Comparison of ENCODE assay signal across 24 cellular contexts in genomic region chr11:75602916-75603315, GRCh38. TPM values are rescaled to one million over a fixed set of nuclear protein-coding genes. Genes with fewer than 3 reads are reported as not detected.
DNase-seq lines count a peak whose midpoint lies in the region; ATAC-seq and TF ChIP-seq lines count a peak whose summit lies in the region.
"Had no signal": no experiment of that assay in that cellular context is flagged by ENCODE, and none has a peak within 500 bp of the region (broad histone marks: within the 10 kb centered on the region; RNA-seq: fewer than 3 reads in every experiment).

No MANE protein-coding gene starts in this region.

- H3K36me3 Mint-ChIP-seq in chondrocyte (ENCODE audit: low read depth): peaks cover 16% of the 10 kb centered on the region
- no peaks in the 10 kb centered on the region for H3K36me3 Mint-ChIP-seq in stimulated activated naive B cell treated with anti-CD40 and anti-IgM and Interleukin-4, amounts not matched to agents 10 μg/mL and 1 μg/mL and 100 μg/mL, for 72 hours
- H3K36me3 Mint-ChIP-seq: activated CD8-positive, alpha-beta memory T cell treated with anti-CD3 and anti-CD28 coated beads, Interleukin-2, amount 10 ng/mL, durations not matched to agents 7 days and 5 days; CD14-positive monocyte had no signal

- H3K27ac Mint-ChIP-seq in chondrocyte (ENCODE audit: unreplicated experiment): peak overlapping the region; percentile 86
- H3K27ac Mint-ChIP-seq in stimulated activated naive B cell treated with anti-CD40 and anti-IgM and Interleukin-4, amounts not matched to agents 10 μg/mL and 1 μg/mL and 100 μg/mL, for 72 hours: peak overlapping the region; percentile 77
- H3K27ac Mint-ChIP-seq: activated CD4-positive, alpha-beta T cell treated with anti-CD3 and anti-CD28 coated beads for 36 hours; activated CD8-positive, alpha-beta memory T cell treated with anti-CD3 and anti-CD28 coated beads, Interleukin-2, amount 10 ng/mL, durations not matched to agents 7 days and 5 days; activated T-helper 2 cell treated with anti-CD3 and anti-CD28 coated beads, Interferon-gamma antibody, Interleukin-2, Interleukin-4, amounts not matched to agents 10 μg/mL and 5 μg/mL and 100 μg/mL, durations not matched to agents 14 hours and 24 hours and 36 hours; endodermal cell; nephron had no signal

- H3K9me3 Mint-ChIP-seq in chondrocyte (ENCODE audit: low read depth): no peaks in the 10 kb centered on the region
- H3K9me3 Mint-ChIP-seq in stimulated activated naive B cell treated with anti-CD40 and anti-IgM and Interleukin-4, amounts not matched to agents 10 μg/mL and 1 μg/mL and 100 μg/mL, for 72 hours: no peaks in the 10 kb centered on the region
- H3K9me3 Mint-ChIP-seq: activated T-helper 2 cell treated with anti-CD3 and anti-CD28 coated beads, Interferon-gamma antibody, Interleukin-2, Interleukin-4, amounts not matched to agents 10 μg/mL and 5 μg/mL and 100 μg/mL, durations not matched to agents 14 hours and 24 hours and 36 hours; CD14-positive monocyte; endodermal cell; nephron had no signal

- TF ChIP-seq CTCF in chondrocyte (IDR thresholded peaks at IDR 0.05): no peak

- DNase-seq in ELR (ENCODE audit: low read depth): peak; percentile 36
- DNase-seq in NOMO-1 treated with dmso at 0.1 percent for 144 hours (lab: John Stamatoyannopoulos, UW; ENCODE audit: unreplicated experiment): peak; percentile 38
- no peak for DNase-seq in chondrocyte (ENCODE audit: low spot score)
- DNase-seq in stimulated activated naive B cell treated with anti-CD40 and anti-IgM and Interleukin-4, amounts not matched to agents 10 μg/mL and 1 μg/mL and 100 μg/mL, for 72 hours: no peak
- no peak for DNase-seq in amniotic stem cell (lab: John Stamatoyannopoulos, UW)
- DNase-seq in central memory CD4-positive, alpha-beta T cell: no peak
- DNase-seq: activated CD4-positive, alpha-beta T cell treated with anti-CD3 and anti-CD28 coated beads for 36 hours; activated CD8-positive, alpha-beta memory T cell treated with anti-CD3 and anti-CD28 coated beads, Interleukin-2, amount 10 ng/mL, durations not matched to agents 7 days and 5 days; adrenal gland; cerebellar nuclear complex; DMS79 treated with DMSO at 0.1 percent for 48 hours; endodermal cell; kidney; NCI-H1092; NCI-H2081 treated with DMSO at 0.1 percent for 48 hours; NCI-H524 treated with DMSO at 0.1 percent for 48 hours; OCI-M1; psoas muscle; small intestine; stimulated activated CD4-positive, alpha-beta T cell treated with anti-CD3 and anti-CD28 coated beads, Interleukin-4, amount 100 ng/mL, for 4 hours had no signal

- H3K4me1 Mint-ChIP-seq in chondrocyte (ENCODE audit: low read depth): peaks cover 28% of the 10 kb centered on the region
- H3K4me1 Mint-ChIP-seq in stimulated activated naive B cell treated with anti-CD40 and anti-IgM and Interleukin-4, amounts not matched to agents 10 μg/mL and 1 μg/mL and 100 μg/mL, for 72 hours: no peaks in the 10 kb centered on the region
- H3K4me1 Mint-ChIP-seq: activated CD4-positive, alpha-beta T cell treated with anti-CD3 and anti-CD28 coated beads for 36 hours had no signal

- H3K4me3 Mint-ChIP-seq in chondrocyte (ENCODE audit: unreplicated experiment): no peak overlapping the region
- no peak overlapping the region for H3K4me3 Mint-ChIP-seq in stimulated activated naive B cell treated with anti-CD40 and anti-IgM and Interleukin-4, amounts not matched to agents 10 μg/mL and 1 μg/mL and 100 μg/mL, for 72 hours
- H3K4me3 Mint-ChIP-seq: activated CD4-positive, alpha-beta T cell treated with anti-CD3 and anti-CD28 coated beads for 36 hours; activated CD8-positive, alpha-beta memory T cell treated with anti-CD3 and anti-CD28 coated beads, Interleukin-2, amount 10 ng/mL, durations not matched to agents 7 days and 5 days; CD14-positive monocyte; endodermal cell; nephron had no signal

- no peaks in the 10 kb centered on the region for H3K27me3 Mint-ChIP-seq in chondrocyte (ENCODE audit: low read depth)
- peaks cover 36 to 51% of the 10 kb centered on the region in 2 donors for H3K27me3 Mint-ChIP-seq in stimulated activated naive B cell treated with anti-CD40 and anti-IgM and Interleukin-4, amounts not matched to agents 10 μg/mL and 1 μg/mL and 100 μg/mL, for 72 hours

- no peak for ATAC-seq in stimulated activated naive B cell treated with anti-CD40 and anti-IgM and Interleukin-4, amounts not matched to agents 10 μg/mL and 1 μg/mL and 100 μg/mL, for 72 hours (replicated peaks)
- no peak for ATAC-seq in GM21447 (IDR thresholded peaks at IDR 0.05; ENCODE audit: unreplicated experiment)
- ATAC-seq: activated CD4-positive, alpha-beta T cell treated with anti-CD3 and anti-CD28 coated beads for 36 hours; activated CD8-positive, alpha-beta memory T cell treated with anti-CD3 and anti-CD28 coated beads, Interleukin-2, amount 10 ng/mL, durations not matched to agents 7 days and 5 days; psoas muscle had no signal

RNA-seq across cellular contexts. Expression of gene SERPINH1, which starts 40.9 kb away (rescaled TPM):
- total RNA-seq in chondrocyte: 1,000 to 1,204 TPM (median 1,170 TPM) in 3 replicates

Comparison
In these comparisons a context has a peak if more than half of its experiments do, and no peak if none do; other contexts are left out.
1. DNase-seq: peak in ELR (single experiment) and NOMO-1 treated with dmso at 0.1 percent for 144 hours (single experiment); none in chondrocyte (single experiment), stimulated activated naive B cell treated with anti-CD40 and anti-IgM and Interleukin-4, amounts not matched to agents 10 μg/mL and 1 μg/mL and 100 μg/mL, for 72 hours (single experiment), amniotic stem cell (single experiment) and central memory CD4-positive, alpha-beta T cell (single experiment).